In genomic region chr3:169923189-169923588, GRCh38 we compare ENCODE assay signal across 1 cellular context.
TF ChIP-seq lines count a peak whose summit lies in the region.

No MANE protein-coding gene starts in this region.

TF ChIP-seq in IMR-90, 13 proteins besides CTCF, POLR2A, EP300 and RAD21 (continued from another document):
- no peak for TF ChIP-seq SMC3 (IDR thresholded peaks at IDR 0.05; ENCODE audit: low read depth, low read length)
- TF ChIP-seq RCOR1 (IDR thresholded peaks at IDR 0.05; ENCODE audit: insufficient replicate concordance, low read length) = no peak
